Comparison of ENCODE assay signal across 1 cellular context in the genomic region with DNA sequence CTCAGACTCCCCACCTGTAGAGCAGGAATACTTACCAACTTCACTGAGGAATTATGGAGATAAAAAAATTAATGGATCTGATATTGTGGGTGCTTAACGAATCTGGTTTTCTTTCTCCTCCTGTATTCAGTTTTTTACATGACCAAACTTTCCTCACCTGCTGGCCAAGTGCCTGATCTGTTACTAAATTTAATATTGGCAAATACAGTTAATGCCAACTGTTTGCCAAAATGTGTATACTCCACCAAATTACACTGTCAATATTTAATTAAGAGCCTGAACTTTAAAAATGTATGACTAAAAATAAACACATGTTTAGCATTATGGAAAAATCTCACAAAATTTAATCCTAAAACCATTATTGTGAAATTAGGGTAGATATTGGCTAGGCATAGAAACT.
TF ChIP-seq lines count a peak whose summit lies in the region.

No MANE protein-coding gene starts in this region.

TF ChIP-seq in HepG2, 621 proteins besides CTCF, POLR2A, EP300 and RAD21 (continued from another document):
- TF ChIP-seq SPEN (CRISPR knock-in tag; IDR thresholded peaks at IDR 0.05; ENCODE audit: low read depth) (no peak), ZNF781 (CRISPR knock-in tag; IDR thresholded peaks at IDR 0.05; ENCODE audit: borderline replicate concordance, not compliant biosample characterization) (no peak), TAF1 (CRISPR knock-in tag; IDR thresholded peaks at IDR 0.05) (no peak), ZNF788 (CRISPR knock-in tag; IDR thresholded peaks at IDR 0.05; ENCODE audit: borderline replicate concordance) (no peak), IRF2 (CRISPR knock-in tag; IDR thresholded peaks at IDR 0.05) (no peak), THAP7 (CRISPR knock-in tag; IDR thresholded peaks at IDR 0.05) (no peak), ZNF253 (CRISPR knock-in tag; IDR thresholded peaks at IDR 0.05; ENCODE audit: borderline replicate concordance) (no peak)
- TF ChIP-seq, protein P1, sequence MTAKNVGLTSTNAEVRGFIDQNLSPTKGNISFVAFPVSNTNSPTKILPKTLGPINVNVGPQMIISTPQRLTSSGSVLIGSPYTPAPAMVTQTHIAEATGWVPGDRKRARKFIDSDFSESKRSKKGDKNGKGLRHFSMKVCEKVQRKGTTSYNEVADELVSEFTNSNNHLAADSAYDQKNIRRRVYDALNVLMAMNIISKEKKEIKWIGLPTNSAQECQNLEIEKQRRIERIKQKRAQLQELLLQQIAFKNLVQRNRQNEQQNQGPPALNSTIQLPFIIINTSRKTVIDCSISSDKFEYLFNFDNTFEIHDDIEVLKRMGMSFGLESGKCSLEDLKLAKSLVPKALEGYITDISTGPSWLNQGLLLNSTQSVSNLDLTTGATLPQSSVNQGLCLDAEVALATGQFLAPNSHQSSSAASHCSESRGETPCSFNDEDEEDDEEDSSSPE (CRISPR knock-in tag; IDR thresholded peaks at IDR 0.05) = no peak
- TF ChIP-seq, protein P2, sequence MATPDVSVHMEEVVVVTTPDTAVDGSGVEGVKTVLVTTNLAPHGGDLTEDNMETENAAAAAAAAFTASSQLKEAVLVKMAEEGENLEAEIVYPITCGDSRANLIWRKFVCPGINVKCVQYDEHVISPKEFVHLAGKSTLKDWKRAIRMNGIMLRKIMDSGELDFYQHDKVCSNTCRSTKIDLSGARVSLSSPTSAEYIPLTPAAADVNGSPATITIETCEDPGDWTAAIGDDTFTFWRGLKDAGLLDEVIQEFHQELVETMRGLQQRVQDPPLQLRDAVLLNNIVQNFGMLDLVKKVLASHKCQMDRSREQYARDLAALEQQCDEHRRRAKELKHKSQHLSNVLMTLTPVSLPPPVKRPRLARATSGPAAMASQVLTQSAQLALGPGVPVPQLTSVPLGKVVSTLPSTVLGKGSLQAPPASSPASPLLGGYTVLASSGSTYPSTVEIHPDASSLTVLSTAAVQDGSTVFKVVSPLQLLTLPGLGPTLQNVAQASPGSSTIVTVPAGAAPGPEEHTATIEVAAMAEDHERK (CRISPR knock-in tag; IDR thresholded peaks at IDR 0.05; ENCODE audit: low read depth) = no peak
- TF ChIP-seq, protein P3, sequence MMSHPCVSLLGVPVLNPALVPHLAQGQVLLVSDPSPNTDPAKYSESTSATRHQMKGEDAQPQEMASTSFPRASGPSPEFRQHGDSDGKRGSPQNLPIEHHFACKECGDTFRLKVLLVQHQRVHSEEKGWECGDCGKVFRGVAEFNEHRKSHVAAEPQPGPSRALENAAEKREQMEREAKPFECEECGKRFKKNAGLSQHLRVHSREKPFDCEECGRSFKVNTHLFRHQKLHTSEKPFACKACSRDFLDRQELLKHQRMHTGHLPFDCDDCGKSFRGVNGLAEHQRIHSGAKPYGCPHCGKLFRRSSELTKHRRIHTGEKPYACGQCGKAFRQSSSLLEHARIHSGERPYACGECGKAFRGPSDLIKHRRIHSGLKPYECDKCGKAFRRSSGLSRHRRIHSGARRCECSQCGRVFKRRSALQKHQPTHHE (CRISPR knock-in tag; IDR thresholded peaks at IDR 0.05; ENCODE audit: borderline replicate concordance) = no peak
- TF ChIP-seq, protein P4, sequence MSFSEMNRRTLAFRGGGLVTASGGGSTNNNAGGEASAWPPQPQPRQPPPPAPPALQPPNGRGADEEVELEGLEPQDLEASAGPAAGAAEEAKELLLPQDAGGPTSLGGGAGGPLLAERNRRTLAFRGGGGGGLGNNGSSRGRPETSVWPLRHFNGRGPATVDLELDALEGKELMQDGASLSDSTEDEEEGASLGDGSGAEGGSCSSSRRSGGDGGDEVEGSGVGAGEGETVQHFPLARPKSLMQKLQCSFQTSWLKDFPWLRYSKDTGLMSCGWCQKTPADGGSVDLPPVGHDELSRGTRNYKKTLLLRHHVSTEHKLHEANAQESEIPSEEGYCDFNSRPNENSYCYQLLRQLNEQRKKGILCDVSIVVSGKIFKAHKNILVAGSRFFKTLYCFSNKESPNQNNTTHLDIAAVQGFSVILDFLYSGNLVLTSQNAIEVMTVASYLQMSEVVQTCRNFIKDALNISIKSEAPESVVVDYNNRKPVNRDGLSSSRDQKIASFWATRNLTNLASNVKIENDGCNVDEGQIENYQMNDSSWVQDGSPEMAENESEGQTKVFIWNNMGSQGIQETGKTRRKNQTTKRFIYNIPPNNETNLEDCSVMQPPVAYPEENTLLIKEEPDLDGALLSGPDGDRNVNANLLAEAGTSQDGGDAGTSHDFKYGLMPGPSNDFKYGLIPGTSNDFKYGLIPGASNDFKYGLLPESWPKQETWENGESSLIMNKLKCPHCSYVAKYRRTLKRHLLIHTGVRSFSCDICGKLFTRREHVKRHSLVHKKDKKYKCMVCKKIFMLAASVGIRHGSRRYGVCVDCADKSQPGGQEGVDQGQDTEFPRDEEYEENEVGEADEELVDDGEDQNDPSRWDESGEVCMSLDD (CRISPR knock-in tag; IDR thresholded peaks at IDR 0.05; ENCODE audit: borderline replicate concordance) = no peak
- TF ChIP-seq, protein P5, sequence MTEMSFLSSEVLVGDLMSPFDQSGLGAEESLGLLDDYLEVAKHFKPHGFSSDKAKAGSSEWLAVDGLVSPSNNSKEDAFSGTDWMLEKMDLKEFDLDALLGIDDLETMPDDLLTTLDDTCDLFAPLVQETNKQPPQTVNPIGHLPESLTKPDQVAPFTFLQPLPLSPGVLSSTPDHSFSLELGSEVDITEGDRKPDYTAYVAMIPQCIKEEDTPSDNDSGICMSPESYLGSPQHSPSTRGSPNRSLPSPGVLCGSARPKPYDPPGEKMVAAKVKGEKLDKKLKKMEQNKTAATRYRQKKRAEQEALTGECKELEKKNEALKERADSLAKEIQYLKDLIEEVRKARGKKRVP (CRISPR knock-in tag; IDR thresholded peaks at IDR 0.05) = no peak
